Comparison of ENCODE assay signal across 8 cellular contexts in the genomic region with DNA sequence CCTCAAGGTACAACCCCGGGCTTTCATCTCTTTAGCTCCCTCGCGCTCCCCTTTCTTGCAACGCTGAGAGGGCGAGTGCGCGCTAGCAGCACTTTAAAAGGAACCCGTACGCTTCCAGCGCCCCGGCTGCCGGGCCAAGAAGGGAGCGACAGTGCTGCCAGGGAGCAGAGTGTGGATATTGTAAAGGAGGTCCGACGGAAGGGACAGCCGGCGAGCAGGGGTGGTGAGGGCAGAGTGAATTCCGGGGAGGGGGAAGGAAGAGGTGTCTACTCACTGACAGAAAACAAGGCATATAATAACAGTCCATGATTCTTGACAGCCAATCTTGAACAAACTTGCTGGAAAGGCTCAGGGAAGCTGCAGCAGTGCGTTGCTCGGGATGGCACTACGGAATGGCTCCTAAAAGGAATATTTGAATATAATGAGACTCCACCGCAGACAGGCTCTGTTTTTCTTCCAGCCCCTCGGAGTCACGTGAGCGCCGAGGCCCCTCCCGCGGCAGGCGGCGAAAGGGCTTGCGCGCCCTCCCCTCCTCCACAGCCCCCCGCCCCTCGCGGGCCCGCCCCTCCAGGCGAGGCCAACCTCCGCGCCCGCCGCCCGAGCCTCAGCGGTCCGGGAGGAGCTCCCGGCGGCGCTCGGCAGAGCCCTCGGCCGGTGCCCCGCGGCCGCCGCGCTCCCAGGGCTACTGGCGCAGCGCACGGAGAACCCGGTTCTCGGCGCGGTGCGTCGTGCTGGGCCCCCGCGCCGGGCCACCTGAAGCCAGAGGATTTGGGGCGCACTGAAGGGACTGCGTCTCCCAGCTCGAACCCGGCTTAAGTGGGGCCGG. TPM values are rescaled to one million over a fixed set of nuclear protein-coding genes. Genes with fewer than 3 reads are reported as not detected.
DNase-seq lines count a peak whose midpoint lies in the region; ATAC-seq and TF ChIP-seq lines count a peak whose summit lies in the region.

No MANE protein-coding gene starts in this region.

- H3K9me3 Mint-ChIP-seq in activated CD8-positive, alpha-beta T cell treated with anti-CD3 and anti-CD28 coated beads for 36 hours = no peaks in the 10 kb centered on the region

- peaks cover 71% of the 10 kb centered on the region for H3K27me3 Mint-ChIP-seq in activated CD8-positive, alpha-beta T cell treated with anti-CD3 and anti-CD28 coated beads for 36 hours

- H3K4me3 Mint-ChIP-seq in activated CD8-positive, alpha-beta T cell treated with anti-CD3 and anti-CD28 coated beads for 36 hours = peak overlapping the region; percentile 64

- no peaks in the 10 kb centered on the region for H3K36me3 Mint-ChIP-seq in activated CD8-positive, alpha-beta T cell treated with anti-CD3 and anti-CD28 coated beads for 36 hours (ENCODE audit: low read depth)

- H3K27ac ChIP-seq in KOPT-K1 (ENCODE audit: low read depth, low read length, poor library complexity, severe bottlenecking) (peak overlapping the region; percentile 63), upper lobe of left lung (peak overlapping the region; percentile 83 to 89 (median 88))

- H3K9me3 ChIP-seq in KOPT-K1 (ENCODE audit: insufficient read depth, low read length, poor library complexity, severe bottlenecking) = peaks cover 12% of the 10 kb centered on the region
- no peaks in the 10 kb centered on the region for H3K9me3 ChIP-seq in upper lobe of left lung

- peaks cover 4 to 56% (median 35%) of the 10 kb centered on the region in 4 donors for H3K4me1 ChIP-seq in upper lobe of left lung

- intact Hi-C loops in activated CD8-positive, alpha-beta T cell treated with anti-CD3 and anti-CD28 coated beads for 36 hours (cut with micrococcal nuclease) = no loop called here

- peaks cover 29% of the 10 kb centered on the region for H3K4me1 Mint-ChIP-seq in activated CD8-positive, alpha-beta T cell treated with anti-CD3 and anti-CD28 coated beads for 36 hours (ENCODE audit: low read depth)

- TF ChIP-seq EP300 in upper lobe of left lung (IDR thresholded peaks at IDR 0.05) = no peak

- H3K36me3 ChIP-seq in KOPT-K1 (ENCODE audit: insufficient read depth, low read length) (peaks cover 46% of the 10 kb centered on the region), upper lobe of left lung (peaks cover 0 to 8% (median 0%) of the 10 kb centered on the region in 4 donors)

- TF ChIP-seq POLR2A in upper lobe of left lung (IDR thresholded peaks at IDR 0.05) = peak in 2 of 4 donors; percentile 73 to 89

- 2 to 3% methylated on average over 14 to 37 of the region's 72 CpGs for WGBS in upper lobe of left lung, 2 donors

- H3K4me3 ChIP-seq in fibroblast of the aortic adventitia (ENCODE audit: low read depth, low read length) = peak overlapping the region; percentile 70
- H3K4me3 ChIP-seq in upper lobe of left lung = peak overlapping the region; percentile 22 to 64 (median 56)

- DNase-seq in EH (ENCODE audit: low read depth) (peak; percentile 86), fibroblast of the aortic adventitia (ENCODE audit: low read depth) (peak; percentile 82), myocyte (ENCODE audit: low read depth) (peak; percentile 90), upper lobe of left lung (peak; percentile 85 to 97), NCI-H1436 treated with DMSO at 0.1 percent for 48 hours (lab: John Stamatoyannopoulos, UW) (no peak)
- DNase-seq in activated CD8-positive, alpha-beta T cell treated with anti-CD3 and anti-CD28 coated beads for 36 hours = peak; percentile 15

- no peak for TF ChIP-seq CTCF in activated CD8-positive, alpha-beta T cell treated with anti-CD3 and anti-CD28 coated beads for 36 hours (IDR thresholded peaks at IDR 0.05)
- no peak for TF ChIP-seq CTCF in fibroblast of the aortic adventitia (IDR thresholded peaks at IDR 0.05; ENCODE audit: insufficient read depth, low read length)
- peak in 1 of 6 experiments; percentile 5 for TF ChIP-seq CTCF in upper lobe of left lung (IDR thresholded peaks at IDR 0.05)

- ATAC-seq in activated CD8-positive, alpha-beta T cell treated with anti-CD3 and anti-CD28 coated beads for 36 hours = peak; percentile 65
- peak; percentile 88 to 91 for ATAC-seq in upper lobe of left lung (ENCODE audit: low FRiP score in 2 of 2)
- no peak for ATAC-seq in HG02571 (IDR thresholded peaks at IDR 0.05; ENCODE audit: unreplicated experiment)

- H3K27me3 ChIP-seq in upper lobe of left lung = peaks cover 0 to 28% (median 4%) of the 10 kb centered on the region in 4 donors

- no peak overlapping the region for H3K27ac Mint-ChIP-seq in activated CD8-positive, alpha-beta T cell treated with anti-CD3 and anti-CD28 coated beads for 36 hours

- CTCF ChIA-PET in activated CD8-positive, alpha-beta T cell treated with anti-CD3 and anti-CD28 coated beads for 36 hours (lab: Charles Lee) = no interaction called here

- POLR2A ChIA-PET in activated CD8-positive, alpha-beta T cell treated with anti-CD3 and anti-CD28 coated beads for 36 hours (lab: Charles Lee) = interaction anchor here (1.2 kb wide), 1 partner anchor 23 kb away, joined by 3 read pairs; no protein-coding TSS in a partner anchor

RNA-seq across cellular contexts. Expression of a gene that starts 3.4 kb away (rescaled TPM):
- total RNA-seq in activated CD8-positive, alpha-beta T cell treated with anti-CD3 and anti-CD28 coated beads for 36 hours = not detected
- total RNA-seq in fibroblast of the aortic adventitia (ENCODE audit: low replicate concordance) = 14.4 and 23.8 TPM in 2 replicates
- total RNA-seq in myocyte = 12.7 and 12.9 TPM in 2 replicates
- polyA plus RNA-seq in myocyte (2012) = 32.3 TPM
- total RNA-seq in upper lobe of left lung = 10 to 100 TPM in 4 of 6 donors, 1 to 10 TPM in 2; 5.3 to 19.9 (median 11.3) TPM

Comparison
In these comparisons a context has a peak if more than half of its experiments do, and no peak if none do; other contexts are left out.
1. RNA of a gene that starts 3.4 kb away (total RNA-seq): 14.4 to 23.8 TPM in fibroblast of the aortic adventitia, 12.7 to 12.9 TPM in myocyte and 5.3 to 19.9 TPM in upper lobe of left lung; not detected in activated CD8-positive, alpha-beta T cell treated with anti-CD3 and anti-CD28 coated beads for 36 hours; every median in the first group is over 4 times any median in the second.